Comparison of ENCODE assay signal across 19 cellular contexts in genomic region chr11:80937831-80938230, GRCh38.
A peak's percentile ranks its signal among the peaks of the same experiment; 100 is the strongest.
DNase-seq lines count a peak whose midpoint lies in the region; ATAC-seq, FAIRE-seq and TF ChIP-seq lines count a peak whose summit lies in the region.
"Had no signal": no experiment of that assay in that cellular context is flagged by ENCODE, and none has a peak within 500 bp of the region (broad histone marks: within the 10 kb centered on the region; RNA-seq: fewer than 3 reads in every experiment).

No MANE protein-coding gene starts in this region.

- WGBS in mesendoderm (ENCODE audit: extremely low coverage, insufficient coverage, low lambda C conversion rate) = no CpG with 5 or more reads among the region's 3 CpGs

- H2AK5ac ChIP-seq in mesendoderm (ENCODE audit: low read length) = no peak overlapping the region

- no peaks in the 10 kb centered on the region for H3K79me2 ChIP-seq in mesendoderm (ENCODE audit: control insufficient read depth, insufficient read depth, low read length)

- H2BK15ac ChIP-seq in mesendoderm (replicated peaks; ENCODE audit: low read depth) = no peak overlapping the region

- no peak overlapping the region for H3K4ac ChIP-seq in mesendoderm (ENCODE audit: low read depth, low read length)

- H3K56ac ChIP-seq in mesendoderm (ENCODE audit: low read length) = no peak overlapping the region

- H3K23ac ChIP-seq in mesendoderm (ENCODE audit: low read length) = no peak overlapping the region

- no peaks in the 10 kb centered on the region for H3K9me3 ChIP-seq in A673 (ENCODE audit: low read depth, low read length, poor library complexity, severe bottlenecking)

- no peaks in the 10 kb centered on the region for H3K79me1 ChIP-seq in mesendoderm (ENCODE audit: low read length)

- H4K5ac ChIP-seq in mesendoderm (ENCODE audit: low read length) = no peak overlapping the region

- CTCF ChIA-PET in A673 (lab: Charles Lee) = no interaction called here

- ATAC-seq in GM21528 (IDR thresholded peaks at IDR 0.05; ENCODE audit: low FRiP score, unreplicated experiment) = no peak
- ATAC-seq: GM12878 had no signal

- H2BK5ac ChIP-seq in mesendoderm (ENCODE audit: low read length) = no peak overlapping the region

- peak; percentile 12 for DNase-seq in A673 (ENCODE audit: low spot score)
- peak; percentile 25 for DNase-seq in RKO (ENCODE audit: low spot score)
- peak; percentile 10 for DNase-seq in choroid plexus epithelial cell (ENCODE audit: low read depth)
- DNase-seq in mesendoderm = peak; percentile 3
- DNase-seq in NCI-H187 (lab: John Stamatoyannopoulos, UW) = no peak
- no peak for DNase-seq in GOT3 (lab: John Stamatoyannopoulos, UW)
- no peak for DNase-seq in RCC 7860 (ENCODE audit: low spot score)
- DNase-seq: CD4-positive, CD25-positive, alpha-beta regulatory T cell; DMS53; KBM-7; NCI-H1092; NCI-H1694; NCI-H446; PC-9; Right ventricle myocardium superior had no signal

- H3K4me3 ChIP-seq in A673 (ENCODE audit: low read depth, low read length, poor library complexity, severe bottlenecking) (no peak overlapping the region), choroid plexus epithelial cell (ENCODE audit: low read depth, low read length) (no peak overlapping the region), mesendoderm (ENCODE audit: low read length) (no peak overlapping the region)
- H3K4me3 ChIP-seq: GM12878, PC-9 had no signal

- intact Hi-C loops in A673 (cut with micrococcal nuclease; ENCODE audit: unreplicated experiment) = no loop called here

- H3K27me3 ChIP-seq in A673 (replicated peaks; ENCODE audit: insufficient read depth, low read depth, low read length, poor library complexity) = no peaks in the 10 kb centered on the region
- H3K27me3 ChIP-seq in mesendoderm (ENCODE audit: insufficient read depth, low read length, poor library complexity) = no peaks in the 10 kb centered on the region

- BruUV-seq in A673 (replicated peaks; lab: Mats Ljungman, UMichigan) = no TSS peak

- POLR2A ChIA-PET in A673 (lab: Charles Lee; ENCODE audit: low non-redundant PET) = no interaction called here

- H3K9ac ChIP-seq in mesendoderm (ENCODE audit: low read length) = no peak overlapping the region

- H4K8ac ChIP-seq in mesendoderm (ENCODE audit: low read depth, low read length) = no peak overlapping the region

- FAIRE-seq in RCC 7860 (lab: Jason Lieb, UNC) = no peak
- FAIRE-seq: A204.1, GM12878, GM18507 had no signal

- no peak overlapping the region for H3K27ac ChIP-seq in A673 (ENCODE audit: low read depth, low read length, poor library complexity, severe bottlenecking)
- H3K27ac ChIP-seq in mesendoderm (ENCODE audit: low read depth, low read length) = no peak overlapping the region
- H3K27ac ChIP-seq: PC-9 had no signal

- H3K36me3 ChIP-seq in A673 (ENCODE audit: insufficient read depth, low read length, poor library complexity, severe bottlenecking) = no peaks in the 10 kb centered on the region
- H3K36me3 ChIP-seq in mesendoderm (ENCODE audit: control insufficient read depth, insufficient read depth, low read length) = no peaks in the 10 kb centered on the region

- no peak for TF ChIP-seq CTCF in A673 (conservative IDR thresholded peaks at IDR 0.05; ENCODE audit: low read depth, low read length)
- TF ChIP-seq CTCF in choroid plexus epithelial cell (conservative IDR thresholded peaks at IDR 0.05; ENCODE audit: low read depth, low read length) = no peak

- H2BK120ac ChIP-seq in mesendoderm (ENCODE audit: low read depth, low read length) = no peak overlapping the region

- H3K4me1 ChIP-seq in A673 (ENCODE audit: insufficient read depth, low read length, poor library complexity, severe bottlenecking) (no peaks in the 10 kb centered on the region), mesendoderm (ENCODE audit: control insufficient read depth, low read depth, low read length) (no peaks in the 10 kb centered on the region)

- H3K18ac ChIP-seq in mesendoderm (ENCODE audit: low read length) = no peak overlapping the region

- no peak overlapping the region for H3K4me2 ChIP-seq in mesendoderm (ENCODE audit: low read length)
- H3K4me2 ChIP-seq: PC-9 had no signal

Comparison
In these comparisons a context has a peak if more than half of its experiments do, and no peak if none do; other contexts are left out.
1. DNase-seq: peak in A673 (single experiment), RKO (single experiment), choroid plexus epithelial cell (single experiment) and mesendoderm (single experiment); none in NCI-H187 (0 of 2), GOT3 (single experiment) and RCC 7860 (single experiment).